In genomic region chr16:57185945-57186629, GRCh38 we compare ENCODE assay signal across 8 cellular contexts.
DNase-seq lines count a peak whose midpoint lies in the region; ATAC-seq and TF ChIP-seq lines count a peak whose summit lies in the region.

Gene PSME3IP1 (minus strand): TSS chr16:57186039. CDS start chr16:57173854, 12,185 bp downstream.
Gene RSPRY1 (plus strand): TSS chr16:57186329. CDS start chr16:57204659, 18,330 bp downstream.

- peak; percentile 99 for DNase-seq in AG09319 (ENCODE audit: extremely low read depth, low read depth)
- DNase-seq in NCI-H446 treated with DMSO at 0.1 percent for 48 hours (lab: John Stamatoyannopoulos, UW): peak; percentile 95
- DNase-seq in cerebellar cortex (ENCODE audit: low spot score): peak; percentile 100
- DNase-seq in iris pigment epithelial cell (ENCODE audit: low read depth): peak; percentile 100
- DNase-seq in stimulated activated CD4-positive, alpha-beta T cell treated with anti-CD3 and anti-CD28 coated beads, Interleukin-12 subunit alpha, Interleukin-12 subunit beta, amount 100 ng/mL, for 24 hours (ENCODE audit: low read depth in 2 of 2): peak; percentile 95 to 97

- peak; percentile 87 for ATAC-seq in GM19035 (IDR thresholded peaks at IDR 0.05; ENCODE audit: unreplicated experiment)
- ATAC-seq in HG03354 (IDR thresholded peaks at IDR 0.05; ENCODE audit: poor library complexity, severe bottlenecking, unreplicated experiment): peak; percentile 90
- ATAC-seq in activated CD4-positive, CD25-positive, alpha-beta regulatory T cell treated with anti-CD3 and anti-CD28 coated beads, Interleukin-2, amount 50 U/mL, for 24 hours: peak; percentile 94 to 96

- TF ChIP-seq CTCF in AG09319 (IDR thresholded peaks at IDR 0.05; ENCODE audit: low read depth, low read length): no peak

Comparison
In these comparisons a context has a peak if more than half of its experiments do, and no peak if none do; other contexts are left out.
1. Peak in every context shown above with its lines: DNase-seq and ATAC-seq.